16 cellular contexts compared by ENCODE assay signal in the genomic region with DNA sequence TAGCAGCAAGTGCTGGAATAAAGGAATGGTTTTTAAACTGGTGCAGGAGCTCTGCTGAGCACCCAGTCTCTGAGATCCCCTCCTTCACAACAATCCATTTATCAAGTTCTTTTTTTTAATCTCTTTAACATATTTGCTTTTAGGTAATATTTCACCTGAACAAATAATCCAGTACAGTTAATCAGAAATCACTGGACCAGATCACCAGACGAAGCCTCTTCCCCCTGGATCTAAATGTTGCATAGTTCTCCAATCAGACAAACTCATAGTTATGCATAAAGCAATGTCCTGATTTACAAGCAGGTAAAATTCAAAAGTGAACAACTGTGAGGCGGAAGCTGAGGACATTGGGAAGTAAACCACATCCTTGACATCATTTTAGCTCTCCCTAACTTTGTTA.
DNase-seq lines count a peak whose midpoint lies in the region; ATAC-seq and TF ChIP-seq lines count a peak whose summit lies in the region.
"Had no signal": no experiment of that assay in that cellular context is flagged by ENCODE, and none has a peak within 500 bp of the region (broad histone marks: within the 10 kb centered on the region; RNA-seq: fewer than 3 reads in every experiment).

No MANE protein-coding gene starts in this region.

- H3K27ac ChIP-seq in 22Rv1: peak overlapping the region; percentile 76
- peak overlapping the region; percentile 92 for H3K27ac ChIP-seq in VCaP
- H3K27ac ChIP-seq: GM23248 had no signal

- TF ChIP-seq CTCF in 22Rv1 (IDR thresholded peaks at IDR 0.05) (no peak), LNCaP clone FGC (IDR thresholded peaks at IDR 0.05; ENCODE audit: control insufficient read depth, extremely low read depth, insufficient read depth) (no peak), VCaP (conservative IDR thresholded peaks at IDR 0.05) (no peak)

- DNase-seq in NCI-H2029 treated with DMSO at 0.1 percent for 48 hours (lab: John Stamatoyannopoulos, UW) (peak; percentile 31), NCI-H2029 (lab: John Stamatoyannopoulos, UW) (no peak), LNCaP clone FGC (ENCODE audit: low read depth) (peak; percentile 92), Right ventricle myocardium inferior (ENCODE audit: missing footprints) (no peak), HPDE6-E6E7 (ENCODE audit: extremely low spot score) (no peak)
- DNase-seq: C1 segment of cervical spinal cord; Caco-2; CD4-positive, CD25-positive, alpha-beta regulatory T cell; CD8-positive, alpha-beta T cell; DMS153; DND-41; GM23248; H7; HCEC 1CT had no signal

- H3K4me3 ChIP-seq in LNCaP clone FGC (ENCODE audit: low read depth, low read length): no peak overlapping the region
- H3K4me3 ChIP-seq: GM23248 had no signal

- intact Hi-C loops in Right ventricle myocardium inferior (cut with DNase I): no loop called here

- no peak for ATAC-seq in Right ventricle myocardium inferior
- ATAC-seq: CD8-positive, alpha-beta T cell had no signal

Comparison
In these comparisons a context has a peak if more than half of its experiments do, and no peak if none do; other contexts are left out.
1. DNase-seq: peak in NCI-H2029 treated with DMSO at 0.1 percent for 48 hours (single experiment) and LNCaP clone FGC (single experiment); none in NCI-H2029 (single experiment), Right ventricle myocardium inferior (single experiment) and HPDE6-E6E7 (single experiment).